ENCODE assay signal across 9 cellular contexts in the genomic region with DNA sequence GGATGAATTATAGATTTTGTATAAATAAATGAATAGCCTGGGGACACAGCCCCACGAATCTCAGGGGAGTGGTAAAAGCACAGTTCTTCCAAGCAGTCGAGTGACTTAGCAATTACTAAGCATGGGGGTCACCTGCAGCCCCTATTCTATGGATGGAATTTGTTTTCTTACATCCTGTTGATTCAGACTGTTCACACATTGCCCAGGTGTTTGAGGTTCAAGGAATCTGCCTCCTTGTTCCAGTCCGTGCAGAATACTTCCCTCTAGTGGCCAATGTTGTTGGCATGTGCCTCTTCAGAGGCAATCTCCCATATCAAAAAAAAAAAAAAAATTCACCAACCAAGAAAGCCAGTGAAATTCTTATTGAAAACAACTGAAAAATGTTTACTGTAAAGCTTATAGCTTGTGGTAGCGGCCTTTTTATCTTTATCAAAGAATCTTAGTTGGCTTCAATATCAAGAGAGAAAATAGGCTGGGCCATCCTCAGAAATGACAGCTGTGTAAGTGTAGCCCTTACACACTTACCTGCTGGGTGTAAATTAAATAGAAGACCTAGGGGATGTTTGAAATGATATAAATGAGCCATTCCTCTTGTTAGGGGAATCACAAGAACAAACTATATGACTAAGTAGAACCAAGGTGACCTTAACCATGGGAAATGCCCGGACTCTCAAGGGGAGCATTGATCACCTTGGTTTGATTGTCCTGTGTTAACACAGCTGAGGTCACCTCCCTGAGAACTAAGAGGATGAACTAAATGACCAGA. TPM values are rescaled to one million over a fixed set of nuclear protein-coding genes. Genes with fewer than 3 reads are reported as not detected.
DNase-seq lines count a peak whose midpoint lies in the region; ATAC-seq and TF ChIP-seq lines count a peak whose summit lies in the region.
"Had no signal": no experiment of that assay in that cellular context is flagged by ENCODE, and none has a peak within 500 bp of the region (broad histone marks: within the 10 kb centered on the region; RNA-seq: fewer than 3 reads in every experiment).

No MANE protein-coding gene starts in this region.

- peaks cover 3% of the 10 kb centered on the region for H3K4me1 Mint-ChIP-seq in WTC11
- no peaks in the 10 kb centered on the region for H3K4me1 Mint-ChIP-seq in neural crest cell
- peaks cover 28% of the 10 kb centered on the region for H3K4me1 Mint-ChIP-seq in activated T-helper 2 cell treated with anti-CD3 and anti-CD28 coated beads, Interferon-gamma antibody, Interleukin-2, Interleukin-4, amounts not matched to agents 10 μg/mL and 5 μg/mL and 100 μg/mL, durations not matched to agents 14 hours and 24 hours and 36 hours (ENCODE audit: low read depth)

- peak; percentile 61 for DNase-seq in CD1c-positive myeloid dendritic cell (ENCODE audit: extremely low spot score)
- DNase-seq in NCI-H146 treated with DMSO at 0.1 percent for 48 hours (lab: John Stamatoyannopoulos, UW; ENCODE audit: unreplicated experiment): peak; percentile 86
- no peak for DNase-seq in WTC11 (ENCODE audit: low spot score)
- DNase-seq in fibroblast of lung (ENCODE audit: low read depth in 2 of 2): peak; percentile 69 to 76
- no peak for DNase-seq in neural crest cell (ENCODE audit: low read depth, low spot score)
- DNase-seq in activated T-helper 2 cell treated with anti-CD3 and anti-CD28 coated beads, Interferon-gamma antibody, Interleukin-2, Interleukin-4, amounts not matched to agents 10 μg/mL and 5 μg/mL and 100 μg/mL, durations not matched to agents 14 hours and 24 hours and 36 hours (ENCODE audit: low spot score): no peak

- TF ChIP-seq CTCF in WTC11 (IDR thresholded peaks at IDR 0.05) (peak; percentile 41; the same call in 1 of the 2 replicates), fibroblast of lung (conservative IDR thresholded peaks at IDR 0.05 in 1 of 2, IDR thresholded peaks at IDR 0.05 in 1 of 2; ENCODE audit: low read depth in 1 of 2, low read length in 2 of 2) (peak; percentile 81 to 88), neural crest cell (conservative IDR thresholded peaks at IDR 0.05) (peak; percentile 78)

- H3K27me3 Mint-ChIP-seq in WTC11 (ENCODE audit: low read depth): peaks cover 11% of the 10 kb centered on the region
- H3K27me3 Mint-ChIP-seq in neural crest cell (ENCODE audit: low read depth): peaks cover 17% of the 10 kb centered on the region
- H3K27me3 Mint-ChIP-seq in activated T-helper 2 cell treated with anti-CD3 and anti-CD28 coated beads, Interferon-gamma antibody, Interleukin-2, Interleukin-4, amounts not matched to agents 10 μg/mL and 5 μg/mL and 100 μg/mL, durations not matched to agents 14 hours and 24 hours and 36 hours (ENCODE audit: low read depth): peaks cover 14% of the 10 kb centered on the region

- H3K36me3 ChIP-seq in fibroblast of lung (ENCODE audit: control insufficient read depth, insufficient read depth, low read length): no peaks in the 10 kb centered on the region

- no peak overlapping the region for H3K4me3 ChIP-seq in fibroblast of lung (replicated peaks in 1 of 4; ENCODE audit: control extremely low read depth in 1 of 4, insufficient read depth in 1 of 4, low read depth in 3 of 4, low read length in 4 of 4)

- peaks cover 2% of the 10 kb centered on the region for H3K4me1 ChIP-seq in fibroblast of lung (ENCODE audit: control insufficient read depth, extremely low read depth, insufficient read depth, low read length)

- no peak overlapping the region for H3K4me3 Mint-ChIP-seq in WTC11
- H3K4me3 Mint-ChIP-seq in neural crest cell: no peak overlapping the region
- no peak overlapping the region for H3K4me3 Mint-ChIP-seq in activated T-helper 2 cell treated with anti-CD3 and anti-CD28 coated beads, Interferon-gamma antibody, Interleukin-2, Interleukin-4, amounts not matched to agents 10 μg/mL and 5 μg/mL and 100 μg/mL, durations not matched to agents 14 hours and 24 hours and 36 hours (ENCODE audit: low read depth)

- POLR2A ChIA-PET in WTC11 (lab: Charles Lee): interaction anchor here (0.6 to 0.7 kb wide), 2 partner anchors 120 to 557 kb away, joined by 4 to 8 read pairs; no protein-coding TSS in a partner anchor

- intact Hi-C loops in activated T-helper 2 cell treated with anti-CD3 and anti-CD28 coated beads, Interferon-gamma antibody, Interleukin-2, Interleukin-4, amounts not matched to agents 10 μg/mL and 5 μg/mL and 100 μg/mL, durations not matched to agents 14 hours and 24 hours and 36 hours (cut with micrococcal nuclease): loop anchor here (1.0 to 5.0 kb wide), 3 partner anchors 20 to 122 kb away; no protein-coding TSS in a partner anchor

- ATAC-seq in GM19025 (IDR thresholded peaks at IDR 0.05; ENCODE audit: low read depth, unreplicated experiment) (peak; percentile 44), WTC11 (peak; percentile 94), HG03378 (IDR thresholded peaks at IDR 0.05; ENCODE audit: unreplicated experiment) (no peak)

- no peak overlapping the region for H3K27ac Mint-ChIP-seq in WTC11
- no peak overlapping the region for H3K27ac Mint-ChIP-seq in neural crest cell (ENCODE audit: unreplicated experiment)
- no peak overlapping the region for H3K27ac Mint-ChIP-seq in activated T-helper 2 cell treated with anti-CD3 and anti-CD28 coated beads, Interferon-gamma antibody, Interleukin-2, Interleukin-4, amounts not matched to agents 10 μg/mL and 5 μg/mL and 100 μg/mL, durations not matched to agents 14 hours and 24 hours and 36 hours

- no peaks in the 10 kb centered on the region for H3K27me3 ChIP-seq in fibroblast of lung (ENCODE audit: control insufficient read depth, insufficient read depth, low read length)

- no peaks in the 10 kb centered on the region for H3K36me3 Mint-ChIP-seq in WTC11
- H3K36me3 Mint-ChIP-seq in neural crest cell (ENCODE audit: low read depth): no peaks in the 10 kb centered on the region
- H3K36me3 Mint-ChIP-seq in activated T-helper 2 cell treated with anti-CD3 and anti-CD28 coated beads, Interferon-gamma antibody, Interleukin-2, Interleukin-4, amounts not matched to agents 10 μg/mL and 5 μg/mL and 100 μg/mL, durations not matched to agents 14 hours and 24 hours and 36 hours (ENCODE audit: low read depth): no peaks in the 10 kb centered on the region

- H3K9me3 Mint-ChIP-seq in WTC11: no peaks in the 10 kb centered on the region
- H3K9me3 Mint-ChIP-seq in neural crest cell: no peaks in the 10 kb centered on the region
- no peaks in the 10 kb centered on the region for H3K9me3 Mint-ChIP-seq in activated T-helper 2 cell treated with anti-CD3 and anti-CD28 coated beads, Interferon-gamma antibody, Interleukin-2, Interleukin-4, amounts not matched to agents 10 μg/mL and 5 μg/mL and 100 μg/mL, durations not matched to agents 14 hours and 24 hours and 36 hours

- no peaks in the 10 kb centered on the region for H3K9me3 ChIP-seq in fibroblast of lung (ENCODE audit: control insufficient read depth, insufficient read depth, low read depth, low read length)

- H3K27ac ChIP-seq in fibroblast of lung (ENCODE audit: insufficient read depth, low read length): no peak overlapping the region

- CTCF ChIA-PET in WTC11 (lab: Charles Lee): interaction anchor here (0.7 to 4.9 kb wide), 5 partner anchors 10 to 690 kb away, joined by 3 to 53 read pairs (median 4); partner anchors contain the start of gene RNLS

- H3K4me2 ChIP-seq in fibroblast of lung (ENCODE audit: extremely low read depth, insufficient read depth, low read length): no peak overlapping the region

- H3K9ac ChIP-seq in fibroblast of lung (ENCODE audit: insufficient read depth, low read length): no peak overlapping the region

- H3K79me2 ChIP-seq in fibroblast of lung (ENCODE audit: control insufficient read depth, insufficient read depth, low read length): no peaks in the 10 kb centered on the region

- no peak overlapping the region for H2AFZ ChIP-seq in fibroblast of lung (ENCODE audit: low read length)

- H4K20me1 ChIP-seq in fibroblast of lung (ENCODE audit: control insufficient read depth, extremely low read depth, insufficient read depth, low read length): no peaks in the 10 kb centered on the region

TF ChIP-seq in WTC11, 78 proteins besides CTCF, POLR2A, EP300 and RAD21 (continues in another document):
- TF ChIP-seq, protein P1, sequence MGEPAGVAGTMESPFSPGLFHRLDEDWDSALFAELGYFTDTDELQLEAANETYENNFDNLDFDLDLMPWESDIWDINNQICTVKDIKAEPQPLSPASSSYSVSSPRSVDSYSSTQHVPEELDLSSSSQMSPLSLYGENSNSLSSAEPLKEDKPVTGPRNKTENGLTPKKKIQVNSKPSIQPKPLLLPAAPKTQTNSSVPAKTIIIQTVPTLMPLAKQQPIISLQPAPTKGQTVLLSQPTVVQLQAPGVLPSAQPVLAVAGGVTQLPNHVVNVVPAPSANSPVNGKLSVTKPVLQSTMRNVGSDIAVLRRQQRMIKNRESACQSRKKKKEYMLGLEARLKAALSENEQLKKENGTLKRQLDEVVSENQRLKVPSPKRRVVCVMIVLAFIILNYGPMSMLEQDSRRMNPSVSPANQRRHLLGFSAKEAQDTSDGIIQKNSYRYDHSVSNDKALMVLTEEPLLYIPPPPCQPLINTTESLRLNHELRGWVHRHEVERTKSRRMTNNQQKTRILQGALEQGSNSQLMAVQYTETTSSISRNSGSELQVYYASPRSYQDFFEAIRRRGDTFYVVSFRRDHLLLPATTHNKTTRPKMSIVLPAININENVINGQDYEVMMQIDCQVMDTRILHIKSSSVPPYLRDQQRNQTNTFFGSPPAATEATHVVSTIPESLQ (CRISPR knock-in tag; IDR thresholded peaks at IDR 0.05): no peak
- TF ChIP-seq FOXJ3 (CRISPR knock-in tag; IDR thresholded peaks at IDR 0.05; ENCODE audit: borderline replicate concordance): no peak

RNA-seq across cellular contexts. Expression of gene LIPM, which starts 7.8 kb away (rescaled TPM):
- total RNA-seq in WTC11 (2021) (not detected in 3 replicates), fibroblast of lung (not detected in 2 replicates), neural crest cell (not detected in 2 replicates)
- polyA plus RNA-seq in fibroblast of lung: not detected in 2 replicates
- polyA plus RNA-seq in fibroblast of lung (2012): not detected in 2 replicates
- not detected in 2 replicates for polyA minus RNA-seq in fibroblast of lung (ENCODE audit: low replicate concordance)
- total RNA-seq in activated T-helper 2 cell treated with anti-CD3 and anti-CD28 coated beads, Interferon-gamma antibody, Interleukin-2, Interleukin-4, amounts not matched to agents 10 μg/mL and 5 μg/mL and 100 μg/mL, durations not matched to agents 14 hours and 24 hours and 36 hours: not detected in 2 replicates

RNA-seq across cellular contexts. Expression of gene ANKRD22, which starts 41.3 kb away (rescaled TPM):
- total RNA-seq in WTC11 (2021) (not detected in 3 replicates), fibroblast of lung (under 0.01 and 0.17 TPM in 2 replicates), neural crest cell (not detected in 2 replicates)
- polyA plus RNA-seq in fibroblast of lung: not detected in 2 replicates
- not detected in 2 replicates for polyA plus RNA-seq in fibroblast of lung (2012)
- polyA minus RNA-seq in fibroblast of lung (ENCODE audit: low replicate concordance): not detected in 2 replicates
- not detected in 2 replicates for total RNA-seq in activated T-helper 2 cell treated with anti-CD3 and anti-CD28 coated beads, Interferon-gamma antibody, Interleukin-2, Interleukin-4, amounts not matched to agents 10 μg/mL and 5 μg/mL and 100 μg/mL, durations not matched to agents 14 hours and 24 hours and 36 hours
- total RNA-seq: skeletal muscle tissue had no signal

RNA-seq across cellular contexts. Expression of gene LIPN, which starts 50.6 kb away (rescaled TPM):
- total RNA-seq in WTC11 (2021): not detected in 3 replicates
- not detected in 2 replicates for total RNA-seq in fibroblast of lung
- not detected in 2 replicates for polyA plus RNA-seq in fibroblast of lung
- polyA plus RNA-seq in fibroblast of lung (2012): not detected in 2 replicates
- polyA minus RNA-seq in fibroblast of lung (ENCODE audit: low replicate concordance): not detected in 2 replicates
- not detected in 2 replicates for total RNA-seq in neural crest cell
- not detected in 2 replicates for total RNA-seq in activated T-helper 2 cell treated with anti-CD3 and anti-CD28 coated beads, Interferon-gamma antibody, Interleukin-2, Interleukin-4, amounts not matched to agents 10 μg/mL and 5 μg/mL and 100 μg/mL, durations not matched to agents 14 hours and 24 hours and 36 hours
- total RNA-seq: skeletal muscle tissue had no signal

Comparison
In these comparisons a context has a peak if more than half of its experiments do, and no peak if none do; other contexts are left out.
1. DNase-seq: peak in CD1c-positive myeloid dendritic cell (single experiment), NCI-H146 treated with DMSO at 0.1 percent for 48 hours (single experiment) and fibroblast of lung (2 of 2); none in WTC11 (single experiment), neural crest cell (single experiment) and activated T-helper 2 cell treated with anti-CD3 and anti-CD28 coated beads, Interferon-gamma antibody, Interleukin-2, Interleukin-4, amounts not matched to agents 10 μg/mL and 5 μg/mL and 100 μg/mL, durations not matched to agents 14 hours and 24 hours and 36 hours (single experiment).
2. Peak in every context shown above with its lines, with median percentiles within 50 percentile points of each other: CTCF ChIP-seq.